22 cellular contexts compared by ENCODE assay signal in genomic region chr20:50007369-50007768, GRCh38.
"Had no signal": no experiment of that assay in that cellular context is flagged by ENCODE, and none has a peak within 500 bp of the region (broad histone marks: within the 10 kb centered on the region; RNA-seq: fewer than 3 reads in every experiment).

No MANE protein-coding gene starts in this region.

- H3K27me3 ChIP-seq: SJSA1 had no signal

- H3K27ac ChIP-seq: KMS-11, SK-N-MC had no signal

- FAIRE-seq: RCC 7860 had no signal

- H3K4me2 ChIP-seq: KMS-11 had no signal

- H3K4me3 ChIP-seq: SJSA1, SK-N-MC had no signal

- DNase-seq: IMR-90, Kasumi-1, MM.1S, NCI-H1092 treated with DMSO at 0.1 percent for 48 hours, NCI-H1436, NCI-H187, NCI-H2029, NCI-H2081 treated with DMSO at 0.1 percent for 48 hours, NCI-H2171, NCI-H226, NCI-H446, NCI-H510A, NCI-H524 treated with DMSO at 0.1 percent for 48 hours, NCI-H69, NCI-H774, Right ventricle myocardium superior, RPMI8226, SIG-M5 had no signal

- H3K36me3 ChIP-seq: SJSA1 had no signal

- H3K9ac ChIP-seq: KMS-11 had no signal

- H3K9me3 ChIP-seq: SJSA1 had no signal
